ENCODE assay signal across 9 cellular contexts in genomic region chr14:92352158-92352985, GRCh38.
DNase-seq lines count a peak whose midpoint lies in the region; ATAC-seq and TF ChIP-seq lines count a peak whose summit lies in the region.
"Had no signal": no experiment of that assay in that cellular context is flagged by ENCODE, and none has a peak within 500 bp of the region (broad histone marks: within the 10 kb centered on the region; RNA-seq: fewer than 3 reads in every experiment).

No MANE protein-coding gene starts in this region.

- H3K27ac ChIP-seq in HL-60 (replicated peaks) (no peak overlapping the region), VCaP (no peak overlapping the region)
- H3K27ac ChIP-seq: body of pancreas had no signal

- DNase-seq in D341Med (ENCODE audit: low spot score) (peak; percentile 47), HL-60 (ENCODE audit: low read depth in 1 of 2, low spot score in 1 of 2) (peak; percentile 11 to 18), iris pigment epithelial cell (ENCODE audit: low read depth) (peak; percentile 52), NCI-H345 (lab: John Stamatoyannopoulos, UW) (no peak), hypothalamus (lab: John Stamatoyannopoulos, UW) (no peak), NCI-H2196 treated with DMSO at 0.1 percent for 48 hours (lab: John Stamatoyannopoulos, UW; ENCODE audit: unreplicated experiment) (no peak)
- DNase-seq: body of pancreas had no signal

- TF ChIP-seq CTCF in HL-60 (IDR thresholded peaks at IDR 0.05; ENCODE audit: insufficient read depth, low read length) (peak; percentile 40), VCaP (conservative IDR thresholded peaks at IDR 0.05) (0 out of 2 replicates have a peak, but pooled peaks have one; percentile 18)

- H3K27me3 ChIP-seq in HL-60 (ENCODE audit: insufficient read depth, poor library complexity, severe bottlenecking) = peaks cover 4% of the 10 kb centered on the region

- ATAC-seq in GM21528 (IDR thresholded peaks at IDR 0.05; ENCODE audit: low FRiP score, unreplicated experiment) = no peak
- ATAC-seq: body of pancreas had no signal

- no peak overlapping the region for H3K4me3 ChIP-seq in HL-60 (replicated peaks; ENCODE audit: insufficient read depth, low read length)
- H3K4me3 ChIP-seq: body of pancreas had no signal

Comparison
In these comparisons a context has a peak if more than half of its experiments do, and no peak if none do; other contexts are left out.
1. DNase-seq: peak in D341Med (single experiment), HL-60 (2 of 2) and iris pigment epithelial cell (single experiment); none in NCI-H345 (single experiment), hypothalamus (0 of 51) and NCI-H2196 treated with DMSO at 0.1 percent for 48 hours (single experiment).